ENCODE assay signal across 19 cellular contexts in the genomic region with DNA sequence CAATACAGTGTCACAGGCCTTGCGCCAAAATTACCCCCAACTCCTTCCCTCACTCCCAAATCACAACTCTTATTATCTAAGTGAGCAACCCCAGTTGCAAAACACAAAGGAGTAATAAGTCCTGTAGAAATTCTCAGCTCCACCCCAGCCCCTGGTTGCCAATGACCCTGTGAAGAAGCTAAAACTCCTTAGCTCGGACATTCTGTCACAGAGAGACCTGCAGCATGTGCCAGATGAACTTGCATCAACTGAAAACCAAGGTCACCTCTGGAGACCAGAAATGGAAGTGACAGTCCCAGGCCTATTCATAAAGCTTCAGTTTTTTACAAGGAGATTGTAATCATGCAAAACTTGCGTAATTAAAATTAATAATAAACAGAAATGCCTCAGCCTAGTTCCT. TPM values are rescaled to one million over a fixed set of nuclear protein-coding genes. Genes with fewer than 3 reads are reported as not detected.
DNase-seq lines count a peak whose midpoint lies in the region; ATAC-seq, FAIRE-seq and TF ChIP-seq lines count a peak whose summit lies in the region.
"Had no signal": no experiment of that assay in that cellular context is flagged by ENCODE, and none has a peak within 500 bp of the region (broad histone marks: within the 10 kb centered on the region; RNA-seq: fewer than 3 reads in every experiment).

No MANE protein-coding gene starts in this region.

- peaks cover 2% of the 10 kb centered on the region for H3K9me3 Mint-ChIP-seq in glutamatergic neuron (ENCODE audit: unreplicated experiment)
- H3K9me3 Mint-ChIP-seq: CD4-positive, alpha-beta T cell had no signal

- H3K27ac Mint-ChIP-seq in glutamatergic neuron (ENCODE audit: unreplicated experiment), result no peak overlapping the region
- H3K27ac Mint-ChIP-seq: B cell; CD4-positive, alpha-beta T cell had no signal

- no TSS peak for BruUV-seq in PC-3 (replicated peaks; lab: Mats Ljungman, UMichigan)

- H3K4me3 Mint-ChIP-seq in glutamatergic neuron (ENCODE audit: unreplicated experiment), result peak overlapping the region; percentile 20
- H3K4me3 Mint-ChIP-seq: B cell; CD4-positive, alpha-beta T cell had no signal

- WGBS in psoas muscle, 3 donors, result 67 to 69% (median 68%) methylated on average over 3 of the region's 3 CpGs

- no peak overlapping the region for H3K4me3 ChIP-seq in kidney (ENCODE audit: low read length in 2 of 2)
- no peak overlapping the region for H3K4me3 ChIP-seq in psoas muscle
- no peak overlapping the region for H3K4me3 ChIP-seq in PC-3 (ENCODE audit: low read length)
- H3K4me3 ChIP-seq in coronary artery, result no peak overlapping the region
- H3K4me3 ChIP-seq: Peyer's patch had no signal

- peaks cover 0 to 4% of the 10 kb centered on the region in 2 donors for H3K4me1 ChIP-seq in kidney (ENCODE audit: control insufficient read depth in 1 of 2, insufficient read depth in 1 of 2, low read depth in 1 of 2, low read length in 2 of 2)
- H3K4me1 ChIP-seq in psoas muscle, result peaks cover 6% of the 10 kb centered on the region
- no peaks in the 10 kb centered on the region for H3K4me1 ChIP-seq in PC-3 (ENCODE audit: insufficient read depth, low read length)
- H3K4me1 ChIP-seq: Peyer's patch had no signal

- H3K4me2 ChIP-seq in PC-3 (ENCODE audit: low read length), result no peak overlapping the region

- intact Hi-C loops in kidney (cut with DNase I) (no loop called here), psoas muscle (cut with DNase I) (no loop called here), PC-3 (cut with micrococcal nuclease) (no loop called here)

- H3K9me2 ChIP-seq in PC-3 (replicated peaks; ENCODE audit: low read length), result no peaks in the 10 kb centered on the region

- H3K79me2 ChIP-seq in PC-3 (ENCODE audit: low read length), result no peaks in the 10 kb centered on the region

- DNase-seq in RPMI8226 (peak; percentile 28), glutamatergic neuron (no peak), kidney (peak; percentile 8), psoas muscle (no peak), PC-3 (no peak), cortex of kidney (lab: John Stamatoyannopoulos, UW) (no peak), coronary artery (ENCODE audit: low spot score) (no peak)
- DNase-seq: ACHN; Calu3; CD4-positive, alpha-beta T cell; DMS79 treated with DMSO at 0.1 percent for 48 hours; KBM-7; NCI-H187 treated with DMSO at 0.1 percent for 48 hours; NCI-H82; Peyer's patch had no signal

- no peak overlapping the region for H2AFZ ChIP-seq in PC-3 (ENCODE audit: low read length)

- CTCF ChIA-PET in PC-3 (lab: Charles Lee), result no interaction called here

- no peaks in the 10 kb centered on the region for H3K36me3 Mint-ChIP-seq in glutamatergic neuron (ENCODE audit: unreplicated experiment)

- no peaks in the 10 kb centered on the region for H3K9me3 ChIP-seq in kidney (ENCODE audit: control insufficient read depth in 1 of 2, low read length in 2 of 2)
- H3K9me3 ChIP-seq in psoas muscle, result no peaks in the 10 kb centered on the region
- no peaks in the 10 kb centered on the region for H3K9me3 ChIP-seq in PC-3 (ENCODE audit: low read length)
- H3K9me3 ChIP-seq: Peyer's patch had no signal

- no peaks in the 10 kb centered on the region for H3F3A ChIP-seq in PC-3 (ENCODE audit: low read length, unreplicated experiment)

- H3K9ac ChIP-seq in kidney (ENCODE audit: low read length in 2 of 2) (peak overlapping the region in 1 of 2 donors; percentile 34), PC-3 (ENCODE audit: low read length) (no peak overlapping the region)

- H3K27me3 Mint-ChIP-seq in glutamatergic neuron (ENCODE audit: unreplicated experiment), result peaks cover 5% of the 10 kb centered on the region
- H3K27me3 Mint-ChIP-seq: B cell; CD4-positive, alpha-beta T cell had no signal

- no peak for FAIRE-seq in kidney (lab: Jason Lieb, UNC)
- FAIRE-seq: G401.6, GM12891 had no signal

- H3K27ac ChIP-seq in kidney (ENCODE audit: low read depth in 2 of 2, low read length in 2 of 2) (no peak overlapping the region), psoas muscle (no peak overlapping the region), PC-3 (ENCODE audit: low read length) (no peak overlapping the region), coronary artery (peak overlapping the region in 1 of 2 donors; percentile 20)
- H3K27ac ChIP-seq: Peyer's patch had no signal

- ATAC-seq in psoas muscle (peak in 3 of 4 donors; percentile 52 to 87 (median 73)), PC-3 (no peak), HG02571 (IDR thresholded peaks at IDR 0.05; ENCODE audit: unreplicated experiment) (no peak)

- peaks cover 19% of the 10 kb centered on the region for H3K4me1 Mint-ChIP-seq in glutamatergic neuron (ENCODE audit: low read depth, unreplicated experiment)
- H3K4me1 Mint-ChIP-seq: B cell had no signal

- TF ChIP-seq CTCF in glutamatergic neuron (IDR thresholded peaks at IDR 0.05; ENCODE audit: partially characterized antibody, unreplicated experiment), result no peak
- TF ChIP-seq CTCF in kidney (IDR thresholded peaks at IDR 0.05; ENCODE audit: borderline replicate concordance, extremely low read depth, insufficient read depth), result no peak
- no peak for TF ChIP-seq CTCF in psoas muscle (IDR thresholded peaks at IDR 0.05)
- TF ChIP-seq CTCF in PC-3 (conservative IDR thresholded peaks at IDR 0.05; ENCODE audit: low read depth, low read length), result no peak
- TF ChIP-seq CTCF in coronary artery (IDR thresholded peaks at IDR 0.05), result no peak

- POLR2A ChIA-PET in PC-3 (lab: Charles Lee; ENCODE audit: unreplicated experiment), result no interaction called here

- peaks cover 0 to 4% of the 10 kb centered on the region in 2 donors for H3K36me3 ChIP-seq in kidney (ENCODE audit: control insufficient read depth in 1 of 2, insufficient read depth in 2 of 2, low read length in 2 of 2)
- no peaks in the 10 kb centered on the region for H3K36me3 ChIP-seq in psoas muscle (ENCODE audit: insufficient read depth in 1 of 2, low read depth in 1 of 2)
- H3K36me3 ChIP-seq in PC-3 (ENCODE audit: low read depth, low read length), result no peaks in the 10 kb centered on the region
- H3K36me3 ChIP-seq: Peyer's patch had no signal

- H4K20me1 ChIP-seq in PC-3 (ENCODE audit: low read length), result no peaks in the 10 kb centered on the region

- no peaks in the 10 kb centered on the region for H3K27me3 ChIP-seq in psoas muscle (ENCODE audit: insufficient read depth in 3 of 3, low read length in 2 of 3)
- H3K27me3 ChIP-seq in PC-3 (ENCODE audit: low read length), result no peaks in the 10 kb centered on the region
- H3K27me3 ChIP-seq: Peyer's patch had no signal

RNA-seq across cellular contexts. Expression of a gene that starts 55.2 kb away (rescaled TPM):
- total RNA-seq in glutamatergic neuron (ENCODE audit: unreplicated experiment) (2.0 TPM), kidney (8.2 TPM), psoas muscle (1 to 10 TPM; 1.9 to 3.6 (median 2.3) TPM), PC-3 (2014; rRNA removed) (not detected in 2 replicates)
- polyA plus RNA-seq in kidney (ENCODE audit: insufficient read depth, low read depth, low replicate concordance) (24.2 TPM), psoas muscle (1 to 10 TPM; 1.6 to 2.0 (median 2.0) TPM)
- total RNA-seq: CD4-positive, alpha-beta T cell had no signal

Comparison
In these comparisons a context has a peak if more than half of its experiments do, and no peak if none do; other contexts are left out.
1. DNase-seq: peak in RPMI8226 (single experiment) and kidney (single experiment); none in glutamatergic neuron (single experiment), psoas muscle (0 of 2), PC-3 (single experiment), cortex of kidney (single experiment) and coronary artery (single experiment).
2. ATAC-seq: peak in psoas muscle (3 of 4); none in PC-3 (single experiment) and HG02571 (single experiment).